In genomic region chr12:46783881-46784280, GRCh38 we compare ENCODE assay signal across 1 cellular context.
TF ChIP-seq lines count a peak whose summit lies in the region.

No MANE protein-coding gene starts in this region.

TF ChIP-seq in IMR-90, 13 proteins besides CTCF, POLR2A, EP300 and RAD21 (continued from another document):
- no peak for TF ChIP-seq USF2 (IDR thresholded peaks at IDR 0.05; ENCODE audit: low read depth, low read length)
- TF ChIP-seq FOS (IDR thresholded peaks at IDR 0.05; ENCODE audit: low read depth, low read length), result no peak
- TF ChIP-seq NFE2L2 (IDR thresholded peaks at IDR 0.05; ENCODE audit: low read depth, low read length), result no peak
- no peak for TF ChIP-seq RCOR1 (IDR thresholded peaks at IDR 0.05; ENCODE audit: insufficient replicate concordance, low read length)
- TF ChIP-seq MAFK (IDR thresholded peaks at IDR 0.05; ENCODE audit: low read depth, low read length), result no peak
- no peak for TF ChIP-seq SMC3 (IDR thresholded peaks at IDR 0.05; ENCODE audit: low read depth, low read length)
- TF ChIP-seq MAZ (IDR thresholded peaks at IDR 0.05; ENCODE audit: borderline replicate concordance, low read depth, low read length), result no peak
